ENCODE assay signal across 8 cellular contexts in the genomic region with DNA sequence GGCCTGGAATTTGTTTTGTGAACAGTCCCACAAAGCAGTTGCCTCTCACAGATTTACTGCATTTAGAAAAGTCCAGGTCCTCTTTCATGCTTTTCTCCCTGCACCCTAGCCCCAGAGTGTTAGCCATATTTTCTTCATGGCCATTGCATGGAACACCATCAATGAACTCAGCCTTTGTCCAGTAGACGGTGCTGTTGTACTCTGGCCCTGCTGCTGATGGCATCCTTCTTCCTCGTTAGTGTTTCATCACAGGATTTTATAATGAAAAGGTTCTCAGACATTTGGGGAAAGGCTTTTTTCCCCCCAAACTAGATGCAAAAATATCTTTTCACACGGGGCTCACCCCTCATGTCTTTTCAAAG.
A peak's percentile ranks its signal among the peaks of the same experiment; 100 is the strongest.
DNase-seq lines count a peak whose midpoint lies in the region; ATAC-seq, FAIRE-seq and TF ChIP-seq lines count a peak whose summit lies in the region.

No MANE protein-coding gene starts in this region.

- H3K23ac ChIP-seq in H1 (ENCODE audit: insufficient read length) = no peak overlapping the region

- H3K9ac ChIP-seq in HCT116 (ENCODE audit: low read length) (no peak overlapping the region), H1 (replicated peaks in 1 of 4; ENCODE audit: extremely low read depth in 1 of 4, low read depth in 3 of 4, low read length in 3 of 4) (no peak overlapping the region)

- H3K4ac ChIP-seq in H1 (replicated peaks; ENCODE audit: insufficient read length, low read depth, low read length) = no peak overlapping the region

- intact Hi-C loops in HCT116 (cut with micrococcal nuclease) = loop anchor here (2.0 to 5.0 kb wide), 2 partner anchors 340 to 498 kb away; no protein-coding TSS in a partner anchor

- no peaks in the 10 kb centered on the region for H3K36me3 ChIP-seq in HCT116 (ENCODE audit: control insufficient read depth in 1 of 2, insufficient read depth in 2 of 2, low read length in 2 of 2)
- no peaks in the 10 kb centered on the region for H3K36me3 ChIP-seq in H1 (ENCODE audit: control insufficient read depth in 2 of 4, insufficient read depth in 4 of 4, low read length in 3 of 4)

- no peak overlapping the region for H3K56ac ChIP-seq in H1 (replicated peaks; ENCODE audit: insufficient read length, low read depth, low read length)

- no peaks in the 10 kb centered on the region for H3K9me2 ChIP-seq in HCT116 (ENCODE audit: insufficient read depth)

- TF ChIP-seq POLR2A in HCT116 (IDR thresholded peaks at IDR 0.05; ENCODE audit: borderline replicate concordance, extremely low read depth, insufficient read depth, insufficient read length) = no peak
- no peak for TF ChIP-seq POLR2A in H1 (IDR thresholded peaks at IDR 0.05; ENCODE audit: control extremely low read depth in 1 of 2, low read depth in 2 of 2, low read length in 2 of 2)

- POLR2A ChIA-PET in GM10248 (lab: Yijun Ruan, JAX) (no interaction called here), HCT116 (lab: Charles Lee) (no interaction called here), H1 (lab: Charles Lee; ENCODE audit: partially characterized antibody) (no interaction called here)

- H4K91ac ChIP-seq in H1 (replicated peaks; ENCODE audit: insufficient read length, low read length) = no peak overlapping the region

- no TSS peak for BruUV-seq in HCT116 (replicated peaks; lab: Mats Ljungman, UMichigan)

- no peaks in the 10 kb centered on the region for H4K20me1 ChIP-seq in HCT116 (ENCODE audit: insufficient read depth)
- no peaks in the 10 kb centered on the region for H4K20me1 ChIP-seq in H1 (replicated peaks in 1 of 2; ENCODE audit: control insufficient read depth in 1 of 2, insufficient read depth in 2 of 2, low read length in 2 of 2)

- H2AFZ ChIP-seq in HCT116 (ENCODE audit: low read depth, low read length, poor library complexity, severe bottlenecking) = no peak overlapping the region
- H2AFZ ChIP-seq in H1 (ENCODE audit: low read length) = 0 out of 2 replicates have a peak overlapping the region, but pooled peaks have one; percentile 66

- no peaks in the 10 kb centered on the region for H3K23me2 ChIP-seq in H1 (ENCODE audit: low read depth, low read length)

- H3K4me3 ChIP-seq in HCT116 (replicated peaks in 1 of 2; ENCODE audit: low read depth in 1 of 2, low read length in 2 of 2) = no peak overlapping the region
- no peak overlapping the region for H3K4me3 ChIP-seq in H1 (ENCODE audit: extremely low read depth in 1 of 4, insufficient read depth in 2 of 4, low read depth in 3 of 4, low read length in 4 of 4)

- H3K9me3 ChIP-seq in HCT116 (ENCODE audit: control insufficient read depth in 1 of 2, insufficient read depth in 1 of 2, low read depth in 1 of 2, low read length in 2 of 2) (no peaks in the 10 kb centered on the region), H1 (ENCODE audit: insufficient read depth in 2 of 2, low read depth in 1 of 2, low read length in 1 of 2) (no peaks in the 10 kb centered on the region)

- CTCF ChIA-PET in GM10248 (lab: Yijun Ruan, JAX) (interaction anchor here (1.0 to 1.9 kb wide), 2 partner anchors 10 to 615 kb away, joined by 3 to 6 read pairs; no protein-coding TSS in a partner anchor), HCT116 (lab: Charles Lee) (no interaction called here), H1 (lab: Charles Lee; ENCODE audit: partially characterized antibody) (interaction anchor here (0.6 to 2.0 kb wide), 27 partner anchors 10 to 678 kb away, joined by 3 to 10 read pairs (median 4); no protein-coding TSS in a partner anchor)

- no peak overlapping the region for H4K5ac ChIP-seq in H1 (ENCODE audit: insufficient read length, low read depth, low read length)

- H3K4me1 ChIP-seq in HCT116 (ENCODE audit: control insufficient read depth in 1 of 2, insufficient read depth in 2 of 2, low read length in 2 of 2) (no peaks in the 10 kb centered on the region), H1 (replicated peaks in 1 of 4; ENCODE audit: control insufficient read depth in 3 of 4, insufficient read depth in 4 of 4, low read length in 3 of 4) (peaks cover 2 to 5% (median 3%) of the 10 kb centered on the region in 4 experiments; a peak in 5 of 7 replicates)

- H3K27me3 ChIP-seq in HCT116 (ENCODE audit: insufficient read depth, low read length) (peaks cover 19% of the 10 kb centered on the region), H1 (replicated peaks in 1 of 4; ENCODE audit: control insufficient read depth in 3 of 4, extremely low read depth in 1 of 4, insufficient read depth in 3 of 4, low read length in 3 of 4) (no peaks in the 10 kb centered on the region; a peak in 1 of 7 replicates)

- H3K18ac ChIP-seq in H1 (ENCODE audit: extremely low read depth, low read length) = no peak overlapping the region

- H2BK15ac ChIP-seq in H1 (ENCODE audit: low read length) = no peak overlapping the region

- no peak overlapping the region for H3K4me2 ChIP-seq in HCT116 (ENCODE audit: low read length)
- H3K4me2 ChIP-seq in H1 (ENCODE audit: insufficient read depth in 1 of 2, low read depth in 2 of 2, low read length in 2 of 2) = no peak overlapping the region

- TF ChIP-seq EP300 in H1 (IDR thresholded peaks at IDR 0.05; ENCODE audit: borderline replicate concordance in 1 of 2, low read depth in 2 of 2, low read length in 2 of 2) = no peak

- FAIRE-seq in H1 (lab: Jason Lieb, UNC) = peak; percentile 95

- H3K27ac ChIP-seq in HCT116 (ENCODE audit: low read depth, low read length) = no peak overlapping the region
- H3K27ac ChIP-seq in H1 (ENCODE audit: low read depth, low read length) = no peak overlapping the region

- no peak overlapping the region for H2AK5ac ChIP-seq in H1 (ENCODE audit: low read depth, low read length)

- H3K79me2 ChIP-seq in HCT116 (ENCODE audit: insufficient read depth, low read length) (no peaks in the 10 kb centered on the region), H1 (ENCODE audit: control insufficient read depth in 1 of 2, insufficient read depth in 2 of 2, low read length in 2 of 2) (no peaks in the 10 kb centered on the region)

- TF ChIP-seq CTCF in GM10248 (IDR thresholded peaks at IDR 0.05; ENCODE audit: control extremely low read depth, extremely low read depth, low read depth, missing control alignments) (peak; percentile 72), HCT116 (IDR thresholded peaks at IDR 0.05 in 2 of 3, conservative IDR thresholded peaks at IDR 0.05 in 1 of 3; ENCODE audit: borderline replicate concordance in 1 of 3, insufficient read depth in 1 of 3, low read depth in 2 of 3, low read length in 2 of 3) (peak; percentile 44 to 87 (median 75); a peak in 5 of 6 replicates), H1 (IDR thresholded peaks at IDR 0.05; ENCODE audit: control extremely low read depth in 1 of 3, insufficient read depth in 1 of 3, low read depth in 1 of 3, low read length in 3 of 3) (peak; percentile 55 to 92 (median 83))

- H2BK120ac ChIP-seq in H1 (replicated peaks; ENCODE audit: low read depth, low read length) = no peak overlapping the region

- TF ChIP-seq RAD21 in HCT116 (IDR thresholded peaks at IDR 0.05; ENCODE audit: low read depth) = peak; percentile 73
- TF ChIP-seq RAD21 in H1 (IDR thresholded peaks at IDR 0.05 in 1 of 2, conservative IDR thresholded peaks at IDR 0.05 in 1 of 2; ENCODE audit: low read depth in 2 of 2, low read length in 2 of 2) = peak; percentile 96 to 97

- H4K8ac ChIP-seq in H1 (ENCODE audit: extremely low read depth, insufficient read depth, low read length) = no peak overlapping the region

- H2BK12ac ChIP-seq in H1 (ENCODE audit: low read depth, low read length) = no peak overlapping the region

- RAD21 ChIA-PET in HCT116 (lab: Charles Lee; ENCODE audit: low non-redundant PET in 1 of 2, low total read pairs in 2 of 2, uncharacterized antibody in 2 of 2, unreplicated experiment in 2 of 2) = no interaction called here

- H2BK20ac ChIP-seq in H1 (ENCODE audit: low read length) = no peak overlapping the region

- WGBS in H1 (ENCODE audit: extremely low coverage in 1 of 2, insufficient coverage in 1 of 2, insufficient read length in 1 of 2, insufficient replicate concordance in 2 of 2, low coverage in 1 of 2, low lambda C conversion rate in 2 of 2, missing lambda C conversion rate in 1 of 2), 2 experiments = 16% methylated on average over 3 of the region's 3 CpGs; no CpG with 5 or more reads in 1 of the 2 experiments

- ATAC-seq in HCT116 (peak; percentile 83), HG02678 (IDR thresholded peaks at IDR 0.05; ENCODE audit: unreplicated experiment) (no peak)

- H3K79me1 ChIP-seq in H1 (ENCODE audit: low read depth, low read length) = no peaks in the 10 kb centered on the region

- DNase-seq in GM10248 (ENCODE audit: extremely low spot score) (peak; percentile 44), HCT116 (ENCODE audit: low read depth, low spot score) (peak; percentile 13), NCI-H146 treated with DMSO at 0.1 percent for 48 hours (lab: John Stamatoyannopoulos, UW; ENCODE audit: unreplicated experiment) (peak; percentile 73), T-helper 1 cell (peak in 3 of 5 donors; percentile 6 to 44 (median 6)), H1 (ENCODE audit: low read depth in 1 of 2, low spot score in 2 of 2) (peak in 1 of 2 experiments; percentile 60), myocyte (ENCODE audit: low read depth) (peak; percentile 63), HuH-7.5 (ENCODE audit: low spot score) (no peak)

- no peak overlapping the region for H2BK5ac ChIP-seq in H1 (ENCODE audit: low read depth, low read length)

- H3K14ac ChIP-seq in H1 (ENCODE audit: insufficient read length) = no peak overlapping the region

TF ChIP-seq in HCT116, 20 proteins besides CTCF, POLR2A, EP300 and RAD21:
- TF ChIP-seq SP1 (IDR thresholded peaks at IDR 0.05; ENCODE audit: low read depth) (no peak), CBX3 (IDR thresholded peaks at IDR 0.05; ENCODE audit: low read depth) (peak; percentile 65)
TF ChIP-seq in HCT116: peak in this region for 1.

TF ChIP-seq in H1, 55 proteins besides CTCF, POLR2A, EP300 and RAD21:
- no peak for TF ChIP-seq SUZ12 (IDR thresholded peaks at IDR 0.05; ENCODE audit: low read length)
- peak; percentile 79 for TF ChIP-seq YY1 (IDR thresholded peaks at IDR 0.05; ENCODE audit: low read depth, low read length)
- 0 out of 2 replicates have a peak, but pooled peaks have one; percentile 10 for TF ChIP-seq CEBPB (IDR thresholded peaks at IDR 0.05; ENCODE audit: low read depth, low read length)
TF ChIP-seq in H1: peak in this region for 2.
